In the genomic region with DNA sequence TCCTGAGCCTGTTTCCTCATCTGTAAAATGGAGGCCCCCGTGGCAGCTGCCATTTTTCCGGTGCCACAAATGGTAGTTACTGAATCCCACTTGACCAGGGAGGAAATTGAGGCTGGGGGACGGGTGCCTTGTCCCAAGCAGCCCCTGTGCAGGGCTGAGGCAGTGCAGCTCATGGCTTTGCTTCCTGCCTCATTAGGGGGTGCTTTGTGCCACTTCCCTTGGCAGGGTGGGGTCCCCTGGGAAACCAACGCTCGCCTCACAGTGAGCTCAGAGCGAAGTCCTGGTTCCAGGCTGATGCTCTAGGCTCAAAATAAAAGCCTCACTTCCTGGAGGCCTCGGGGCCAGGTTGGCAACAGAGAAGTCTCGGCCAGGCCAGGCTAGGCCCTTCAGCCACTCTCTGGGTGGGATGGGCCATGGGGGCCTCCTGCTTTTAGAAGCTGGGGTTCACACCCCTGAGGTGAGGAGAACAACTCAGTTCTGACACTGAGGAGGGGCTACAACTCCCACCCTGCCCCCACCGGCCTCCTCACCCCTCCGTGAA, we compare ENCODE assay signal across 1 cellular context.
TF ChIP-seq lines count a peak whose summit lies in the region.

No MANE protein-coding gene starts in this region.

TF ChIP-seq in H1, 55 proteins besides CTCF, POLR2A, EP300 and RAD21:
- TF ChIP-seq USF2 (IDR thresholded peaks at IDR 0.05; ENCODE audit: low read length), result no peak
- TF ChIP-seq TAF7 (optimal IDR thresholded peaks at IDR 0.05; ENCODE audit: borderline replicate concordance, low read depth, low read length), result no peak
- no peak for TF ChIP-seq POU5F1 (IDR thresholded peaks at IDR 0.05; ENCODE audit: low read depth, low read length)
- no peak for TF ChIP-seq HDAC6 (IDR thresholded peaks at IDR 0.05; ENCODE audit: low read depth, low read length)
- no peak for TF ChIP-seq GTF2F1 (IDR thresholded peaks at IDR 0.05; ENCODE audit: borderline replicate concordance, low read depth, low read length)
- no peak for TF ChIP-seq CBX8 (IDR thresholded peaks at IDR 0.05; ENCODE audit: borderline replicate concordance, low read depth, low read length)
- no peak for TF ChIP-seq RFX5 (IDR thresholded peaks at IDR 0.05; ENCODE audit: borderline replicate concordance, low read depth, low read length)
- TF ChIP-seq HDAC2 (IDR thresholded peaks at IDR 0.05; ENCODE audit: borderline replicate concordance in 1 of 2, low read depth in 2 of 2, low read length in 2 of 2), result no peak
- TF ChIP-seq FOSL1 (IDR thresholded peaks at IDR 0.05; ENCODE audit: insufficient read depth, low read depth, low read length), result no peak
- TF ChIP-seq CHD7 (IDR thresholded peaks at IDR 0.05; ENCODE audit: insufficient replicate concordance, low read length), result no peak
- no peak for TF ChIP-seq KDM4A (IDR thresholded peaks at IDR 0.05; ENCODE audit: low read depth, low read length, severe bottlenecking)
- TF ChIP-seq RXRA (IDR thresholded peaks at IDR 0.05; ENCODE audit: insufficient read depth, low read depth, low read length), result no peak
TF ChIP-seq in H1: peak in this region for 0.
